22 cellular contexts compared by ENCODE assay signal in the genomic region with DNA sequence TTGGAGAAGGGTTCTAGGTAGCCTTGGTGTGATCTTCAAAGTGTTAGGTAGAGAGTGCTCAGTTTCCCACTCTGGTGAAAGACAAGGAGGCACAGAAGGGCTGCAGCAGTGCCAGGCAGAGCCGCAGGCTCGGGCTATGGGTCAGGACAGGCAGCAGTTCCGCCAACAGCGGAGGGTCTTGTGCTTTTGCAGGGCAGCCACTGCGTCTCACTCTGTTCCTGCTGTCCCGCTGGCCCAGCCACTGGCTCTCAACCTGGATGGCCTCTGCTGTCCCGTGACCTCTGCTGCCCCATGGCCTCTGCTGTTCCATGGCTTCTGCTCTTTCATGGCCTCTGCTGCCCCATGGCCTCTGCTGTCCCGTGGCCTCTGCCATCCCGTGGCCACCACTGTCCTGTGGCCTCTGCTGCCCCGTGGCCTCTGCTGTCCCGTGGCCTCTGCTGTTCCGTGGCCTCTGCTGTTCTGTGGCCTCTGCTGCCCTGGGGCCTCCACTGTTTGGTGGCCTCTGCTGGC.
DNase-seq lines count a peak whose midpoint lies in the region; ATAC-seq, FAIRE-seq and TF ChIP-seq lines count a peak whose summit lies in the region.
"Had no signal": no experiment of that assay in that cellular context is flagged by ENCODE, and none has a peak within 500 bp of the region (broad histone marks: within the 10 kb centered on the region; RNA-seq: fewer than 3 reads in every experiment).

No MANE protein-coding gene starts in this region.

- no peak for TF ChIP-seq RAD21 in H1 (IDR thresholded peaks at IDR 0.05 in 1 of 2, conservative IDR thresholded peaks at IDR 0.05 in 1 of 2; ENCODE audit: low read depth in 2 of 2, low read length in 2 of 2)

- H3K27me3 Mint-ChIP-seq in CD14-positive monocyte (ENCODE audit: low read depth in 3 of 3), result peaks cover 0 to 5% (median 0%) of the 10 kb centered on the region in 3 donors

- no peak for TF ChIP-seq CTCF in CD14-positive monocyte (IDR thresholded peaks at IDR 0.05)
- no peak for TF ChIP-seq CTCF in H1 (IDR thresholded peaks at IDR 0.05; ENCODE audit: control extremely low read depth in 1 of 3, insufficient read depth in 1 of 3, low read depth in 1 of 3, low read length in 3 of 3)
- TF ChIP-seq CTCF in spleen (IDR thresholded peaks at IDR 0.05 in 8 of 11, conservative IDR thresholded peaks at IDR 0.05 in 3 of 11), result no peak
- no peak for TF ChIP-seq CTCF in omental fat pad (IDR thresholded peaks at IDR 0.05)

- 95% methylated on average over 12 of the region's 12 CpGs; no CpG with 5 or more reads in 1 of the 2 experiments for WGBS in H1 (ENCODE audit: extremely low coverage in 1 of 2, insufficient coverage in 1 of 2, insufficient read length in 1 of 2, insufficient replicate concordance in 2 of 2, low coverage in 1 of 2, low lambda C conversion rate in 2 of 2, missing lambda C conversion rate in 1 of 2), 2 experiments
- 78 to 92% (median 89%) methylated on average over 6 to 12 of the region's 12 CpGs for WGBS in spleen, 5 donors
- WGBS in aorta, 2 donors, result 89 to 91% methylated on average over 11 to 12 of the region's 12 CpGs

- no peaks in the 10 kb centered on the region for H3K36me3 Mint-ChIP-seq in CD14-positive monocyte

- no peak overlapping the region for H3K56ac ChIP-seq in H1 (replicated peaks; ENCODE audit: insufficient read length, low read depth, low read length)

- H2AK5ac ChIP-seq in H1 (ENCODE audit: low read depth, low read length), result no peak overlapping the region

- H3K4me3 Mint-ChIP-seq in CD14-positive monocyte, result no peak overlapping the region
- H3K4me3 Mint-ChIP-seq: CD4-positive, alpha-beta T cell; HFFc6 had no signal

- peak; percentile 42 for DNase-seq in CD14-positive monocyte (ENCODE audit: low spot score)
- DNase-seq in H1 (ENCODE audit: low read depth in 1 of 2, low spot score in 2 of 2), result no peak
- peak; percentile 69 for DNase-seq in spleen
- peak in 1 of 2 donors; percentile 56 for DNase-seq in aorta
- DNase-seq in omental fat pad (ENCODE audit: low spot score), result no peak
- no peak for DNase-seq in NCI-H524 treated with DMSO at 0.1 percent for 48 hours (lab: John Stamatoyannopoulos, UW)
- DNase-seq: ACHN; BE2C; C1 segment of cervical spinal cord; CD4-positive, alpha-beta T cell; GM23248; HFFc6; IMR-90 had no signal

- ATAC-seq in aorta (ENCODE audit: low FRiP score) (peak; percentile 23), omental fat pad (ENCODE audit: low FRiP score) (no peak), GM21381 (IDR thresholded peaks at IDR 0.05; ENCODE audit: unreplicated experiment) (no peak)
- ATAC-seq: HCT116 had no signal

- H3K9me3 ChIP-seq in H1 (ENCODE audit: insufficient read depth in 2 of 2, low read depth in 1 of 2, low read length in 1 of 2) (no peaks in the 10 kb centered on the region), spleen (no peaks in the 10 kb centered on the region), aorta (ENCODE audit: control insufficient read depth, low read length) (no peaks in the 10 kb centered on the region)
- H3K9me3 ChIP-seq: BE2C, Caco-2 had no signal

- H2BK12ac ChIP-seq in H1 (ENCODE audit: low read depth, low read length), result no peak overlapping the region

- no peak overlapping the region for H3K14ac ChIP-seq in H1 (ENCODE audit: insufficient read length)

- CTCF ChIA-PET in H1 (lab: Charles Lee; ENCODE audit: partially characterized antibody), result no interaction called here

- H3K4me2 ChIP-seq in H1 (ENCODE audit: insufficient read depth in 1 of 2, low read depth in 2 of 2, low read length in 2 of 2), result no peak overlapping the region

- peaks cover 17% of the 10 kb centered on the region; the same call in 1 of the 2 replicates for H3K23me2 ChIP-seq in H1 (ENCODE audit: low read depth, low read length)

- H3K27ac ChIP-seq in H1 (ENCODE audit: low read depth, low read length), result no peak overlapping the region
- H3K27ac ChIP-seq in spleen, result no peak overlapping the region
- H3K27ac ChIP-seq in aorta (ENCODE audit: low read depth in 1 of 2, low read length in 2 of 2), result no peak overlapping the region
- H3K27ac ChIP-seq: GM23248 had no signal

- H3K23ac ChIP-seq in H1 (ENCODE audit: insufficient read length), result no peak overlapping the region

- no peak for FAIRE-seq in H1 (lab: Jason Lieb, UNC)
- FAIRE-seq: D721Med, G401.6, GM12891, GM19239, H54, HTR-8/SVneo had no signal

- intact Hi-C loops in CD14-positive monocyte (cut with micrococcal nuclease), result no loop called here
- intact Hi-C loops in spleen (cut with DNase I; ENCODE audit: low total_unique reads), result no loop called here
- intact Hi-C loops in aorta (cut with DNase I), result no loop called here

- H3K18ac ChIP-seq in H1 (ENCODE audit: extremely low read depth, low read length), result no peak overlapping the region

- no peak overlapping the region for H2AFZ ChIP-seq in H1 (ENCODE audit: low read length)
- H2AFZ ChIP-seq: GM23248 had no signal

- H3K36me3 ChIP-seq in H1 (ENCODE audit: control insufficient read depth in 2 of 4, insufficient read depth in 4 of 4, low read length in 3 of 4), result no peaks in the 10 kb centered on the region
- no peaks in the 10 kb centered on the region for H3K36me3 ChIP-seq in spleen
- H3K36me3 ChIP-seq in aorta (ENCODE audit: control insufficient read depth in 1 of 2, insufficient read depth in 2 of 2, low read length in 1 of 2), result no peaks in the 10 kb centered on the region
- H3K36me3 ChIP-seq: BE2C had no signal

- no peak for TF ChIP-seq POLR2A in H1 (IDR thresholded peaks at IDR 0.05; ENCODE audit: control extremely low read depth in 1 of 2, low read depth in 2 of 2, low read length in 2 of 2)
- TF ChIP-seq POLR2A in spleen (IDR thresholded peaks at IDR 0.05), result no peak

- peak overlapping the region; percentile 51; the same call in 1 of the 2 replicates for H4K8ac ChIP-seq in H1 (ENCODE audit: extremely low read depth, insufficient read depth, low read length)

- no peak overlapping the region for H3K4ac ChIP-seq in H1 (replicated peaks; ENCODE audit: insufficient read length, low read depth, low read length)

- no peak overlapping the region for H2BK15ac ChIP-seq in H1 (ENCODE audit: low read length)

- no peaks in the 10 kb centered on the region for H3K79me2 ChIP-seq in H1 (ENCODE audit: control insufficient read depth in 1 of 2, insufficient read depth in 2 of 2, low read length in 2 of 2)

- no peak for TF ChIP-seq EP300 in H1 (IDR thresholded peaks at IDR 0.05; ENCODE audit: borderline replicate concordance in 1 of 2, low read depth in 2 of 2, low read length in 2 of 2)

- no peak overlapping the region for H2BK5ac ChIP-seq in H1 (ENCODE audit: low read depth, low read length)

- no peaks in the 10 kb centered on the region for H3K4me1 Mint-ChIP-seq in CD14-positive monocyte

- H3K79me1 ChIP-seq in H1 (ENCODE audit: low read depth, low read length), result no peaks in the 10 kb centered on the region; the same call in 1 of the 2 replicates

- H3K4me1 ChIP-seq in H1 (replicated peaks in 1 of 4; ENCODE audit: control insufficient read depth in 3 of 4, insufficient read depth in 4 of 4, low read length in 3 of 4) (no peaks in the 10 kb centered on the region; a peak in 1 of 7 replicates), spleen (peaks cover 0 to 4% (median 0%) of the 10 kb centered on the region in 6 donors), aorta (ENCODE audit: control insufficient read depth in 1 of 2, insufficient read depth in 2 of 2, low read length in 2 of 2) (no peaks in the 10 kb centered on the region)
- H3K4me1 ChIP-seq: Caco-2 had no signal

- no peak overlapping the region for H4K91ac ChIP-seq in H1 (replicated peaks; ENCODE audit: insufficient read length, low read length)

- peaks cover 0 to 13% of the 10 kb centered on the region in 2 experiments for H4K20me1 ChIP-seq in H1 (replicated peaks in 1 of 2; ENCODE audit: control insufficient read depth in 1 of 2, insufficient read depth in 2 of 2, low read length in 2 of 2)

- H2BK20ac ChIP-seq in H1 (ENCODE audit: low read length), result no peak overlapping the region

- peaks cover 0 to 4% (median 0%) of the 10 kb centered on the region in 7 donors for H3K9me3 Mint-ChIP-seq in CD14-positive monocyte
- H3K9me3 Mint-ChIP-seq: CD4-positive, alpha-beta T cell had no signal

- H2BK120ac ChIP-seq in H1 (replicated peaks; ENCODE audit: low read depth, low read length), result no peak overlapping the region

- H3K27me3 ChIP-seq in H1 (replicated peaks in 1 of 4; ENCODE audit: control insufficient read depth in 3 of 4, extremely low read depth in 1 of 4, insufficient read depth in 3 of 4, low read length in 3 of 4) (no peaks in the 10 kb centered on the region), spleen (replicated peaks in 1 of 7) (peaks cover 0 to 6% (median 0%) of the 10 kb centered on the region in 7 donors), aorta (ENCODE audit: control insufficient read depth in 1 of 2, insufficient read depth in 2 of 2, low read length in 1 of 2) (no peaks in the 10 kb centered on the region)
- H3K27me3 ChIP-seq: BE2C had no signal

- no peak overlapping the region for H3K27ac Mint-ChIP-seq in CD14-positive monocyte
- H3K27ac Mint-ChIP-seq: CD4-positive, alpha-beta T cell; HFFc6 had no signal

- no peak overlapping the region for H3K4me3 ChIP-seq in H1 (ENCODE audit: extremely low read depth in 1 of 4, insufficient read depth in 2 of 4, low read depth in 3 of 4, low read length in 4 of 4)
- no peak overlapping the region for H3K4me3 ChIP-seq in spleen
- no peak overlapping the region for H3K4me3 ChIP-seq in aorta (ENCODE audit: low read length in 2 of 2)
- H3K4me3 ChIP-seq: GM23248 had no signal

- POLR2A ChIA-PET in H1 (lab: Charles Lee; ENCODE audit: partially characterized antibody), result no interaction called here

- H4K5ac ChIP-seq in H1 (ENCODE audit: insufficient read length, low read depth, low read length), result no peak overlapping the region

- no peak overlapping the region for H3K9ac ChIP-seq in H1 (replicated peaks in 1 of 4; ENCODE audit: extremely low read depth in 1 of 4, low read depth in 3 of 4, low read length in 3 of 4)
- H3K9ac ChIP-seq: GM23248 had no signal

TF ChIP-seq in H1, 55 proteins besides CTCF, POLR2A, EP300 and RAD21:
- no peak for TF ChIP-seq SP2 (IDR thresholded peaks at IDR 0.05; ENCODE audit: low read length)
- no peak for TF ChIP-seq HDAC6 (IDR thresholded peaks at IDR 0.05; ENCODE audit: low read depth, low read length)
- peak; percentile 23; the same call in 1 of the 2 replicates for TF ChIP-seq EGR1 (IDR thresholded peaks at IDR 0.05; ENCODE audit: borderline replicate concordance, low read depth, low read length)
- no peak for TF ChIP-seq KDM4A (IDR thresholded peaks at IDR 0.05; ENCODE audit: low read depth, low read length, severe bottlenecking)

Comparison
In these comparisons a context has a peak if more than half of its experiments do, and no peak if none do; other contexts are left out.
1. DNase-seq: peak in CD14-positive monocyte (single experiment) and spleen (single experiment); none in H1 (0 of 2), omental fat pad (single experiment) and NCI-H524 treated with DMSO at 0.1 percent for 48 hours (single experiment).